8 cellular contexts compared by ENCODE assay signal in genomic region chr2:171434671-171434980, GRCh38. TPM values are rescaled to one million over a fixed set of nuclear protein-coding genes. Genes with fewer than 3 reads are reported as not detected.
DNase-seq lines count a peak whose midpoint lies in the region; ATAC-seq and TF ChIP-seq lines count a peak whose summit lies in the region.

No MANE protein-coding gene starts in this region.

- POLR2A ChIA-PET in T-cell (lab: Charles Lee) = no interaction called here

- H3K4me3 ChIP-seq in fibroblast of the aortic adventitia (ENCODE audit: low read depth, low read length) = peak overlapping the region; percentile 94

- CTCF ChIA-PET in T-cell (lab: Charles Lee) = interaction anchor here in 1 of 2 donors (4.5 kb wide), 1 partner anchor 505 kb away, joined by 20 read pairs; the partner anchor contains the start of gene GORASP2

- no peaks in the 10 kb centered on the region for H3K9me3 Mint-ChIP-seq in T-cell

- H3K36me3 Mint-ChIP-seq in T-cell = peaks cover 32% of the 10 kb centered on the region

- TF ChIP-seq CTCF in fibroblast of the aortic adventitia (IDR thresholded peaks at IDR 0.05; ENCODE audit: insufficient read depth, low read length) (no peak), GM13976 (IDR thresholded peaks at IDR 0.05; ENCODE audit: borderline replicate concordance, control extremely low read depth, extremely low read depth, insufficient read depth, missing control alignments) (no peak)

- ATAC-seq in T-cell (replicated peaks in 1 of 4) = no peak

- H3K27ac Mint-ChIP-seq in T-cell = peak overlapping the region; percentile 75 to 95

- peak overlapping the region; percentile 79 to 88 (median 84) for H3K4me3 Mint-ChIP-seq in T-cell

- no peaks in the 10 kb centered on the region for H3K27me3 Mint-ChIP-seq in T-cell

- DNase-seq in SKM-1 treated with dmso at 0.1 percent for 144 hours (lab: John Stamatoyannopoulos, UW; ENCODE audit: unreplicated experiment) = peak; percentile 50
- no peak for DNase-seq in SKM-1 (lab: John Stamatoyannopoulos, UW; ENCODE audit: unreplicated experiment)
- DNase-seq in T-cell = peak in 1 of 34 experiments; percentile 62
- DNase-seq in fibroblast of the aortic adventitia (ENCODE audit: low read depth) = peak; percentile 59
- peak; percentile 60 for DNase-seq in putamen (ENCODE audit: low spot score)
- DNase-seq in T1000 (lab: John Stamatoyannopoulos, UW) = no peak
- no peak for DNase-seq in cerebellum (ENCODE audit: low spot score)
- DNase-seq in GM13976 (ENCODE audit: low spot score) = no peak

- in situ Hi-C loops in GM13976 (cut with MboI; ENCODE audit: low sequenced_read_pairs, unreplicated experiment) = loop anchor here (25.0 kb wide), 1 partner anchor 447 kb away; no protein-coding TSS in a partner anchor

- H3K4me1 Mint-ChIP-seq in T-cell = peaks cover 44 to 52% (median 50%) of the 10 kb centered on the region in 3 donors

RNA-seq across cellular contexts. Expression of gene DCAF17, which starts 0.6 kb away (rescaled TPM):
- total RNA-seq in T-cell (10 to 100 TPM; 21.1 to 24.6 (median 23.9) TPM), fibroblast of the aortic adventitia (ENCODE audit: low replicate concordance) (9.0 and 34.7 TPM in 2 replicates), cerebellum (64.1 TPM)

RNA-seq across cellular contexts. Expression of gene METTL8, which starts 0.8 kb away (rescaled TPM):
- 10 to 100 TPM; 12.5 to 18.9 (median 16.3) TPM for total RNA-seq in T-cell
- 34.6 and 73.3 TPM in 2 replicates for total RNA-seq in fibroblast of the aortic adventitia (ENCODE audit: low replicate concordance)
- total RNA-seq in cerebellum = 18.0 TPM

Comparison
In these comparisons a context has a peak if more than half of its experiments do, and no peak if none do; other contexts are left out.
1. DNase-seq: peak in SKM-1 treated with dmso at 0.1 percent for 144 hours (single experiment), fibroblast of the aortic adventitia (single experiment) and putamen (single experiment); none in SKM-1 (single experiment), T1000 (single experiment), cerebellum (single experiment) and GM13976 (single experiment).